In genomic region chr6:160431791-160432404, GRCh38 we compare ENCODE assay signal across 14 cellular contexts.
DNase-seq lines count a peak whose midpoint lies in the region; TF ChIP-seq lines count a peak whose summit lies in the region.
"Had no signal": no experiment of that assay in that cellular context is flagged by ENCODE, and none has a peak within 500 bp of the region (broad histone marks: within the 10 kb centered on the region; RNA-seq: fewer than 3 reads in every experiment).

No MANE protein-coding gene starts in this region.

- in situ Hi-C loops in GM23248 (cut with MboI) = no loop called here

- H3K9me2 ChIP-seq in GM23248 (ENCODE audit: insufficient read depth) = no peaks in the 10 kb centered on the region

- H3K27ac ChIP-seq in GM23248 (no peak overlapping the region), smooth muscle cell (ENCODE audit: low read depth) (peak overlapping the region; percentile 87)
- H3K27ac ChIP-seq: lower lobe of right lung had no signal

- intact Hi-C loops in Calu3 (cut with micrococcal nuclease; ENCODE audit: unreplicated experiment) = no loop called here

- H4K20me1 ChIP-seq in GM23248 (ENCODE audit: insufficient read depth) = no peaks in the 10 kb centered on the region
- no peaks in the 10 kb centered on the region for H4K20me1 ChIP-seq in smooth muscle cell (ENCODE audit: low read depth)

- no peak overlapping the region for H3K4me3 ChIP-seq in GM23248
- H3K4me3 ChIP-seq in epithelial cell of proximal tubule (ENCODE audit: low read depth, low read length) = no peak overlapping the region
- H3K4me3 ChIP-seq in smooth muscle cell = no peak overlapping the region
- H3K4me3 ChIP-seq: lower lobe of right lung had no signal

- DNase-seq in GM23248 = peak; percentile 12
- peak; percentile 10 for DNase-seq in epithelial cell of proximal tubule (ENCODE audit: low read depth)
- peak; percentile 7 for DNase-seq in iris pigment epithelial cell (ENCODE audit: low read depth)
- DNase-seq in smooth muscle cell (lab: John Stamatoyannopoulos, UW; ENCODE audit: unreplicated experiment) = no peak
- no peak for DNase-seq in kidney glomerular epithelial cell (lab: John Stamatoyannopoulos, UW)
- DNase-seq in NCI-H774 (lab: John Stamatoyannopoulos, UW) = no peak
- DNase-seq in Calu3 = no peak
- no peak for DNase-seq in T-helper 2 cell
- DNase-seq: activated T-cell treated with anti-CD3 and anti-CD28 coated beads, Interleukin-2, amount 50 U/mL, for 4 hours; COR-L47; lower lobe of right lung; NCI-H146; small intestine had no signal

- no peak overlapping the region for H3K27ac Mint-ChIP-seq in Calu3 (ENCODE audit: unreplicated experiment)
- H3K27ac Mint-ChIP-seq: stimulated activated naive CD8-positive, alpha-beta T cell treated with anti-CD3 and anti-CD28 coated beads, Interleukin-15, Interleukin-2, amounts not matched to agents 100 ng/mL and 50 ng/mL, for 24 hours had no signal

- CTCF ChIA-PET in Calu3 (lab: Charles Lee) = no interaction called here

- no peak overlapping the region for H3K9ac ChIP-seq in GM23248
- no peak overlapping the region for H3K9ac ChIP-seq in smooth muscle cell (ENCODE audit: low read depth)

- no peaks in the 10 kb centered on the region for H3K36me3 Mint-ChIP-seq in Calu3 (ENCODE audit: insufficient read depth, unreplicated experiment)

- H2AFZ ChIP-seq in GM23248 (no peak overlapping the region), smooth muscle cell (ENCODE audit: low read depth) (no peak overlapping the region)

- H3F3A ChIP-seq in GM23248 (ENCODE audit: insufficient read depth) = 0 out of 2 replicates have a peak, but pooled peaks cover 10% of the 10 kb centered on the region
- H3F3A ChIP-seq in smooth muscle cell (ENCODE audit: low read depth) = peaks cover 22% of the 10 kb centered on the region

- H3K9me3 Mint-ChIP-seq in Calu3 (ENCODE audit: low read depth, unreplicated experiment) = no peaks in the 10 kb centered on the region
- H3K9me3 Mint-ChIP-seq: activated T-cell treated with anti-CD3 and anti-CD28 coated beads, Interleukin-2, amount 50 U/mL, for 4 hours; stimulated activated naive CD8-positive, alpha-beta T cell treated with anti-CD3 and anti-CD28 coated beads, Interleukin-15, Interleukin-2, amounts not matched to agents 100 ng/mL and 50 ng/mL, for 24 hours had no signal

- H3K4me1 Mint-ChIP-seq in Calu3 (ENCODE audit: low read depth, unreplicated experiment) = no peaks in the 10 kb centered on the region

- H3K4me1 ChIP-seq in GM23248 (ENCODE audit: insufficient read depth) (peaks cover 14% of the 10 kb centered on the region), smooth muscle cell (ENCODE audit: low read depth) (peaks cover 10% of the 10 kb centered on the region)

- WGBS in GM23248 (ENCODE audit: low coverage in 1 of 2, low lambda C conversion rate in 2 of 2, missing lambda C conversion rate in 2 of 2), 2 experiments = 43 to 44% methylated on average over 8 of the region's 8 CpGs
- WGBS in smooth muscle cell (ENCODE audit: low lambda C conversion rate) = 74% methylated on average over 8 of the region's 8 CpGs

- no peaks in the 10 kb centered on the region for H3K36me3 ChIP-seq in GM23248 (ENCODE audit: low read depth)
- no peaks in the 10 kb centered on the region for H3K36me3 ChIP-seq in smooth muscle cell (ENCODE audit: low read depth)
- H3K36me3 ChIP-seq: lower lobe of right lung had no signal

- no peaks in the 10 kb centered on the region for H3K27me3 Mint-ChIP-seq in Calu3 (ENCODE audit: unreplicated experiment)

- H3K79me2 ChIP-seq in GM23248 (ENCODE audit: insufficient read depth) (no peaks in the 10 kb centered on the region), smooth muscle cell (ENCODE audit: low read depth) (no peaks in the 10 kb centered on the region)

- H3K4me3 Mint-ChIP-seq in Calu3 (ENCODE audit: low read depth, unreplicated experiment) = no peak overlapping the region
- H3K4me3 Mint-ChIP-seq: activated T-cell treated with anti-CD3 and anti-CD28 coated beads, Interleukin-2, amount 50 U/mL, for 4 hours; stimulated activated naive CD8-positive, alpha-beta T cell treated with anti-CD3 and anti-CD28 coated beads, Interleukin-15, Interleukin-2, amounts not matched to agents 100 ng/mL and 50 ng/mL, for 24 hours had no signal

- H3K27me3 ChIP-seq in GM23248 (replicated peaks; ENCODE audit: insufficient read depth) (no peaks in the 10 kb centered on the region), smooth muscle cell (ENCODE audit: low read depth) (no peaks in the 10 kb centered on the region)

- H3K9me3 ChIP-seq in GM23248 (ENCODE audit: low read depth) (no peaks in the 10 kb centered on the region), smooth muscle cell (replicated peaks; ENCODE audit: low read depth) (no peaks in the 10 kb centered on the region)
- H3K9me3 ChIP-seq: lower lobe of right lung had no signal

- BruUV-seq in Calu3 (replicated peaks; lab: Mats Ljungman, UMichigan) = no TSS peak

- TF ChIP-seq CTCF in epithelial cell of proximal tubule (conservative IDR thresholded peaks at IDR 0.05; ENCODE audit: low read depth, low read length) (no peak), smooth muscle cell (IDR thresholded peaks at IDR 0.05; ENCODE audit: borderline replicate concordance, insufficient read depth, poor library complexity, severe bottlenecking) (no peak), Calu3 (IDR thresholded peaks at IDR 0.05; ENCODE audit: unreplicated experiment) (no peak)

- H3K4me2 ChIP-seq in GM23248 (ENCODE audit: unreplicated experiment) (peak overlapping the region; percentile 17), smooth muscle cell (peak overlapping the region; percentile 80)

Comparison
In these comparisons a context has a peak if more than half of its experiments do, and no peak if none do; other contexts are left out.
1. DNase-seq: peak in GM23248 (single experiment), epithelial cell of proximal tubule (single experiment) and iris pigment epithelial cell (single experiment); none in smooth muscle cell (single experiment), kidney glomerular epithelial cell (single experiment), NCI-H774 (single experiment), Calu3 (single experiment) and T-helper 2 cell (0 of 5).